8 cellular contexts compared by ENCODE assay signal in genomic region chr7:104206841-104207240, GRCh38. TPM values are rescaled to one million over a fixed set of nuclear protein-coding genes. Genes with fewer than 3 reads are reported as not detected.
DNase-seq lines count a peak whose midpoint lies in the region; ATAC-seq, FAIRE-seq and TF ChIP-seq lines count a peak whose summit lies in the region.

No MANE protein-coding gene starts in this region.

- H3K9ac ChIP-seq in HUES48 (ENCODE audit: low read depth, low read length) (no peak overlapping the region), GM12878 (ENCODE audit: control insufficient read depth, insufficient read depth, low read length) (peak overlapping the region; percentile 91)

- CTCF ChIA-PET in GM12878 (lab: Yijun Ruan, JAX) (no interaction called here), GM10248 (lab: Yijun Ruan, JAX) (no interaction called here)

- peaks cover 21% of the 10 kb centered on the region for H3K36me3 ChIP-seq in ACC112 (ENCODE audit: insufficient read depth, low read length)
- peaks cover 24% of the 10 kb centered on the region for H3K36me3 ChIP-seq in HUES48 (ENCODE audit: control insufficient read depth, insufficient read depth, low read length)
- H3K36me3 ChIP-seq in GM12878 (ENCODE audit: control insufficient read depth in 2 of 2, insufficient read depth in 2 of 2, low read length in 1 of 2) = peaks cover 1 to 9% of the 10 kb centered on the region in 2 experiments; a peak in 3 of 4 replicates

- no peaks in the 10 kb centered on the region for H4K20me1 ChIP-seq in GM12878 (ENCODE audit: control insufficient read depth, insufficient read depth)

- intact Hi-C loops in GM12878 (cut with micrococcal nuclease; ENCODE audit: unreplicated experiment) = no loop called here

- H3K27ac ChIP-seq in ACC112 (ENCODE audit: low read depth, low read length) (no peak overlapping the region), HUES48 (ENCODE audit: low read depth, low read length) (no peak overlapping the region), GM12878 (ENCODE audit: control insufficient read depth, insufficient read depth) (peak overlapping the region; percentile 84)

- in situ Hi-C loops in GM12878 (cut with MboI) = no loop called here

- H3K4me1 ChIP-seq in ACC112 (ENCODE audit: control insufficient read depth, insufficient read depth, low read length, unreplicated experiment) (peaks cover 21% of the 10 kb centered on the region), HUES48 (ENCODE audit: control insufficient read depth, insufficient read depth, low read length) (peaks cover 11% of the 10 kb centered on the region; the same call in 1 of the 2 replicates), GM12878 (ENCODE audit: control insufficient read depth, insufficient read depth, low read length) (peaks cover 4% of the 10 kb centered on the region), mononuclear cell (ENCODE audit: insufficient read depth, low read length) (peaks cover 10% of the 10 kb centered on the region)

- DNase-seq in GM12878 (ENCODE audit: low read depth, low spot score) (no peak), RCC 7860 (ENCODE audit: low spot score) (no peak), GM10248 (ENCODE audit: extremely low spot score) (no peak)

- H3K4me3 ChIP-seq in ACC112 (ENCODE audit: low read depth, low read length) (peak overlapping the region; percentile 97), HUES48 (ENCODE audit: low read depth, low read length) (peak overlapping the region; percentile 94), GM12878 (peak overlapping the region; percentile 93), mononuclear cell (ENCODE audit: low read length) (peak overlapping the region; percentile 84)

- TF ChIP-seq RAD21 in GM12878 (IDR thresholded peaks at IDR 0.05; ENCODE audit: insufficient read depth, low read depth, low read length) = no peak

- peak; percentile 15 for ATAC-seq in GM12878
- ATAC-seq in GM19452 (IDR thresholded peaks at IDR 0.05; ENCODE audit: unreplicated experiment) = no peak
- ATAC-seq in GM18909 (IDR thresholded peaks at IDR 0.05; ENCODE audit: poor library complexity, unreplicated experiment) = no peak

- RAD21 ChIA-PET in GM12878 (lab: Charles Lee; ENCODE audit: unreplicated experiment) = no interaction called here

- H2AFZ ChIP-seq in ACC112 (ENCODE audit: low read length, unreplicated experiment) = peak overlapping the region; percentile 98
- peak overlapping the region; percentile 86 for H2AFZ ChIP-seq in GM12878 (ENCODE audit: control insufficient read depth, low read depth, low read length)

- H3K79me2 ChIP-seq in ACC112 (ENCODE audit: control insufficient read depth, insufficient read depth, low read length, unreplicated experiment) (peaks cover 40% of the 10 kb centered on the region), GM12878 (ENCODE audit: control insufficient read depth, insufficient read depth, low read length) (peaks cover 30% of the 10 kb centered on the region)

- SMC1A ChIA-PET in GM12878 (lab: Charles Lee; ENCODE audit: uncharacterized antibody, unreplicated experiment) = no interaction called here

- TF ChIP-seq EP300 in GM12878 (IDR thresholded peaks at IDR 0.05; ENCODE audit: borderline replicate concordance in 1 of 2, control insufficient read depth in 1 of 2, low read depth in 2 of 2, low read length in 2 of 2) = no peak

- WGBS in GM12878 (ENCODE audit: insufficient coverage, insufficient replicate concordance, low lambda C conversion rate, missing lambda C conversion rate) = 13% methylated on average over 6 of the region's 6 CpGs

- TF ChIP-seq CTCF in GM12878 (IDR thresholded peaks at IDR 0.05 in 2 of 3, conservative IDR thresholded peaks at IDR 0.05 in 1 of 3; ENCODE audit: control insufficient read depth in 2 of 3, extremely low read depth in 1 of 3, insufficient read depth in 1 of 3, low read depth in 3 of 3, low read length in 3 of 3) = no peak
- TF ChIP-seq CTCF in GM10248 (IDR thresholded peaks at IDR 0.05; ENCODE audit: control extremely low read depth, extremely low read depth, low read depth, missing control alignments) = no peak

- FAIRE-seq in GM12878 (lab: Jason Lieb, UNC) (peak; percentile 38), RCC 7860 (lab: Jason Lieb, UNC) (no peak)

- no peaks in the 10 kb centered on the region for H3K27me3 ChIP-seq in ACC112 (ENCODE audit: insufficient read depth, low read length)
- no peaks in the 10 kb centered on the region for H3K27me3 ChIP-seq in HUES48 (ENCODE audit: control insufficient read depth, insufficient read depth, low read length)
- no peaks in the 10 kb centered on the region for H3K27me3 ChIP-seq in GM12878 (replicated peaks in 1 of 2; ENCODE audit: control insufficient read depth in 2 of 2, insufficient read depth in 2 of 2, low read length in 1 of 2)
- H3K27me3 ChIP-seq in mononuclear cell (ENCODE audit: insufficient read depth, low read length) = no peaks in the 10 kb centered on the region

- POLR2A ChIA-PET in GM12878 (lab: Charles Lee) = no interaction called here
- POLR2A ChIA-PET in GM10248 (lab: Yijun Ruan, JAX) = no interaction called here

- BruUV-seq in GM12878 (replicated peaks; lab: Mats Ljungman, UMichigan) = no TSS peak

- TF ChIP-seq POLR2A in GM12878 (IDR thresholded peaks at IDR 0.05; ENCODE audit: low read depth, low read length) = no peak

- H3K9me3 ChIP-seq in HUES48 (ENCODE audit: control insufficient read depth, insufficient read depth, low read length) (peaks cover 15% of the 10 kb centered on the region), GM12878 (replicated peaks; ENCODE audit: control insufficient read depth, insufficient read depth, low read length) (no peaks in the 10 kb centered on the region), mononuclear cell (ENCODE audit: low read depth, low read length) (no peaks in the 10 kb centered on the region)

- H3K4me2 ChIP-seq in GM12878 (ENCODE audit: control insufficient read depth, insufficient read depth) = peak overlapping the region; percentile 97

TF ChIP-seq in GM12878, 131 proteins besides CTCF, POLR2A, EP300 and RAD21 (continues in another document):
- TF ChIP-seq RAD51 (IDR thresholded peaks at IDR 0.05) (no peak), BCL11A (IDR thresholded peaks at IDR 0.05; ENCODE audit: low read depth, low read length) (no peak), SREBF2 (IDR thresholded peaks at IDR 0.05; ENCODE audit: low read length) (no peak), ETV6 (conservative IDR thresholded peaks at IDR 0.05 in 1 of 2, IDR thresholded peaks at IDR 0.05 in 1 of 2; ENCODE audit: borderline replicate concordance in 1 of 2, low read depth in 1 of 2) (no peak), CHD4 (IDR thresholded peaks at IDR 0.05) (no peak), IRF4 (IDR thresholded peaks at IDR 0.05; ENCODE audit: low read depth, low read length) (no peak), MAX (IDR thresholded peaks at IDR 0.05; ENCODE audit: low read depth, low read length) (no peak), KLF5 (IDR thresholded peaks at IDR 0.05; ENCODE audit: partially characterized antibody) (no peak), PML (IDR thresholded peaks at IDR 0.05; ENCODE audit: low read length) (no peak), SPI1 (IDR thresholded peaks at IDR 0.05; ENCODE audit: borderline replicate concordance, insufficient read depth, low read depth, low read length) (no peak), SIX5 (IDR thresholded peaks at IDR 0.05; ENCODE audit: low read depth, low read length, severe bottlenecking) (no peak), POU2F2 (IDR thresholded peaks at IDR 0.05; ENCODE audit: borderline replicate concordance, low read depth, low read length) (no peak), RFX5 (IDR thresholded peaks at IDR 0.05; ENCODE audit: low read depth, low read length) (no peak), FOS (IDR thresholded peaks at IDR 0.05; ENCODE audit: borderline replicate concordance, extremely low read depth, insufficient read length) (no peak), NFXL1 (IDR thresholded peaks at IDR 0.05; ENCODE audit: borderline replicate concordance) (no peak)
- TF ChIP-seq, protein P1, sequence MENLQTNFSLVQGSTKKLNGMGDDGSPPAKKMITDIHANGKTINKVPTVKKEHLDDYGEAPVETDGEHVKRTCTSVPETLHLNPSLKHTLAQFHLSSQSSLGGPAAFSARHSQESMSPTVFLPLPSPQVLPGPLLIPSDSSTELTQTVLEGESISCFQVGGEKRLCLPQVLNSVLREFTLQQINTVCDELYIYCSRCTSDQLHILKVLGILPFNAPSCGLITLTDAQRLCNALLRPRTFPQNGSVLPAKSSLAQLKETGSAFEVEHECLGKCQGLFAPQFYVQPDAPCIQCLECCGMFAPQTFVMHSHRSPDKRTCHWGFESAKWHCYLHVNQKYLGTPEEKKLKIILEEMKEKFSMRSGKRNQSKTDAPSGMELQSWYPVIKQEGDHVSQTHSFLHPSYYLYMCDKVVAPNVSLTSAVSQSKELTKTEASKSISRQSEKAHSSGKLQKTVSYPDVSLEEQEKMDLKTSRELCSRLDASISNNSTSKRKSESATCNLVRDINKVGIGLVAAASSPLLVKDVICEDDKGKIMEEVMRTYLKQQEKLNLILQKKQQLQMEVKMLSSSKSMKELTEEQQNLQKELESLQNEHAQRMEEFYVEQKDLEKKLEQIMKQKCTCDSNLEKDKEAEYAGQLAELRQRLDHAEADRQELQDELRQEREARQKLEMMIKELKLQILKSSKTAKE (IDR thresholded peaks at IDR 0.05; ENCODE audit: low read depth, poor library complexity, severe bottlenecking) = no peak

RNA-seq across cellular contexts. Expression of gene ORC5, which starts 1.0 kb away (rescaled TPM):
- 54.7 and 55.9 TPM in 2 replicates for total RNA-seq in GM12878 (2013; cell fraction: nucleolus; rRNA removed)
- total RNA-seq in GM12878 (2014; rRNA removed) = 28.4 and 29.8 TPM in 2 replicates
- 26.0 and 27.5 TPM in 2 replicates for total RNA-seq in GM12878 (2014; rRNA removed; fragmentation: Illumina TruSeq; extraction: Trizol)
- total RNA-seq in GM12878 (2021) = 28.1 TPM in 2 replicates
- 7.2 TPM for polyA plus RNA-seq in GM12878 (2011; ENCODE audit: low read depth)
- polyA plus RNA-seq in GM12878 (2011; rRNA removed) = 14.8 and 17.9 TPM in 2 replicates
- 10.6 and 10.9 TPM in 2 replicates for polyA plus RNA-seq in GM12878 (2011; cell fraction: cytosol; rRNA removed)
- 9.7 and 18.7 TPM in 2 replicates for polyA plus RNA-seq in GM12878 (2011; cell fraction: nucleus; rRNA removed)
- polyA plus RNA-seq in GM12878 (2012) = 13.9 and 15.7 TPM in 2 replicates
- 32.3 and 40.1 TPM in 2 replicates for polyA plus RNA-seq in GM12878 (2014; fragmentation: Illumina TruSeq; extraction: Trizol)
- 10 to 100 TPM; 42.2 to 58.6 TPM for polyA plus RNA-seq in GM12878 (2014; fragmentation: Nextera tagmentation; extraction: Ambion mirVana)
- polyA plus RNA-seq in GM12878 (2014; rRNA removed) = 19.1 and 22.8 TPM in 2 replicates
- 10 to 100 TPM; 51.4 TPM for polyA plus RNA-seq in GM12878 (2016; fragmentation: Nextera tagmentation; extraction: Ambion mirVana)
- 12.6 and 16.2 TPM in 2 replicates for polyA minus RNA-seq in GM12878 (2011; rRNA and poly(A)+ RNA removed)
- polyA minus RNA-seq in GM12878 (2011; cell fraction: cytosol; rRNA and poly(A)+ RNA removed) = 6.1 and 6.9 TPM in 2 replicates
- 23.7 and 40.7 TPM in 2 replicates for polyA minus RNA-seq in GM12878 (2011; cell fraction: nucleus; rRNA and poly(A)+ RNA removed)
- 19.4 TPM for total RNA-seq in mononuclear cell
